Comparison of ENCODE assay signal across 8 cellular contexts in genomic region chr1:153985341-153985912, GRCh38. TPM values are rescaled to one million over a fixed set of nuclear protein-coding genes. Genes with fewer than 3 reads are reported as not detected.
DNase-seq lines count a peak whose midpoint lies in the region; ATAC-seq lines count a peak whose summit lies in the region.

No MANE protein-coding gene starts in this region.

- H3K27ac Mint-ChIP-seq in activated naive CD4-positive, alpha-beta T cell treated with anti-CD3 and anti-CD28 coated beads, Interleukin-2, amount 50 U/mL, for 72 hours, result peak overlapping the region; percentile 91 to 95

- peak; percentile 52 for DNase-seq in stimulated activated CD4-positive, alpha-beta T cell treated with anti-CD3 and anti-CD28 coated beads, Interleukin-12 subunit alpha, Interleukin-12 subunit beta, amount 100 ng/mL, for 4 hours
- DNase-seq in stimulated activated CD4-positive, alpha-beta T cell treated with anti-CD3 and anti-CD28 coated beads, Interleukin-2, amount 100 ng/mL, for 48 hours, result no peak
- DNase-seq in activated naive CD4-positive, alpha-beta T cell treated with anti-CD3 and anti-CD28 coated beads, Interleukin-2, amount 50 U/mL, for 72 hours (ENCODE audit: low spot score in 2 of 2), result no peak
- DNase-seq in right cardiac atrium, result peak in 2 of 3 donors; percentile 68 to 72
- no peak for DNase-seq in HPDE6-E6E7 (ENCODE audit: extremely low spot score)
- no peak for DNase-seq in midbrain (lab: John Stamatoyannopoulos, UW)
- DNase-seq in foreskin melanocyte, result no peak

- H3K36me3 ChIP-seq in skeletal muscle tissue (ENCODE audit: control insufficient read depth in 3 of 3, insufficient read depth in 3 of 3, low read length in 3 of 3), result peaks cover 0 to 10% (median 0%) of the 10 kb centered on the region in 3 donors

- intact Hi-C loops in right cardiac atrium (cut with DNase I), result loop anchor here (5.0 to 10.0 kb wide), 4 partner anchors 188 to 311 kb away; partner anchors contain the start of genes NPR1 (in 4 of the 4) and ILF2 (in 2 of the 4)

- H3K9me3 ChIP-seq in right cardiac atrium (ENCODE audit: control insufficient read depth, low read length) (no peaks in the 10 kb centered on the region), skeletal muscle tissue (ENCODE audit: control insufficient read depth in 3 of 3, low read length in 3 of 3) (no peaks in the 10 kb centered on the region)

- H3K4me1 ChIP-seq in right cardiac atrium (ENCODE audit: control insufficient read depth, insufficient read depth, low read length) (peaks cover 3% of the 10 kb centered on the region), skeletal muscle tissue (ENCODE audit: control insufficient read depth in 3 of 3, insufficient read depth in 3 of 3, low read length in 3 of 3) (peaks cover 13 to 19% (median 14%) of the 10 kb centered on the region in 3 donors)

- H3K27ac ChIP-seq in right cardiac atrium (ENCODE audit: low read length), result peak overlapping the region; percentile 65
- peak overlapping the region; percentile 83 for H3K27ac ChIP-seq in skeletal muscle tissue (ENCODE audit: low read depth, low read length)

- H3K27me3 ChIP-seq in right cardiac atrium (ENCODE audit: control insufficient read depth, insufficient read depth), result no peaks in the 10 kb centered on the region
- no peaks in the 10 kb centered on the region for H3K27me3 ChIP-seq in skeletal muscle tissue (ENCODE audit: control insufficient read depth in 3 of 3, insufficient read depth in 3 of 3, low read length in 3 of 3)

- H3K36me3 Mint-ChIP-seq in activated naive CD4-positive, alpha-beta T cell treated with anti-CD3 and anti-CD28 coated beads, Interleukin-2, amount 50 U/mL, for 72 hours, result peaks cover 4% of the 10 kb centered on the region in 2 donors

- 10% methylated on average over 7 of the region's 7 CpGs for WGBS in right cardiac atrium

- H3K4me3 ChIP-seq in right cardiac atrium (ENCODE audit: low read length), result peak overlapping the region; percentile 60
- H3K4me3 ChIP-seq in skeletal muscle tissue (ENCODE audit: low read length in 3 of 3), result peak overlapping the region; percentile 75 to 87 (median 78)

- peak overlapping the region; percentile 72 to 91 (median 77) for H3K9ac ChIP-seq in skeletal muscle tissue (ENCODE audit: low read depth in 1 of 3, low read length in 3 of 3)

- H3K9me3 Mint-ChIP-seq in activated naive CD4-positive, alpha-beta T cell treated with anti-CD3 and anti-CD28 coated beads, Interleukin-2, amount 50 U/mL, for 72 hours, result peaks cover 0 to 3% of the 10 kb centered on the region in 2 donors

- peak; percentile 42 to 62 for ATAC-seq in activated naive CD4-positive, alpha-beta T cell treated with anti-CD3 and anti-CD28 coated beads, Interleukin-2, amount 50 U/mL, for 72 hours
- ATAC-seq in right cardiac atrium, result peak; percentile 17 to 31

RNA-seq across cellular contexts. Expression of gene RAB13, which starts 0.7 kb away (rescaled TPM):
- total RNA-seq in activated naive CD4-positive, alpha-beta T cell treated with anti-CD3 and anti-CD28 coated beads, Interleukin-2, amount 50 U/mL, for 72 hours, result 10 to 100 TPM; 13.4 to 22.1 TPM
- total RNA-seq in right cardiac atrium (10 to 100 TPM; 62.2 to 78.2 (median 69.5) TPM), skeletal muscle tissue (18.3 TPM)
- 103 TPM for polyA plus RNA-seq in right cardiac atrium

RNA-seq across cellular contexts. Expression of gene RPS27, which starts 5.1 kb away (rescaled TPM):
- 1,000 to 10,000 TPM; 1,375 to 1,502 TPM for total RNA-seq in activated naive CD4-positive, alpha-beta T cell treated with anti-CD3 and anti-CD28 coated beads, Interleukin-2, amount 50 U/mL, for 72 hours
- 1,000 to 10,000 TPM; 1,034 to 1,449 (median 1,261) TPM for total RNA-seq in right cardiac atrium
- 5,589 TPM for polyA plus RNA-seq in right cardiac atrium
- 4,210 TPM for total RNA-seq in skeletal muscle tissue

RNA-seq across cellular contexts. Expression of gene JTB, which starts 8.0 kb away (rescaled TPM):
- total RNA-seq in activated naive CD4-positive, alpha-beta T cell treated with anti-CD3 and anti-CD28 coated beads, Interleukin-2, amount 50 U/mL, for 72 hours, result 100 to 1,000 TPM in 1 of 2 donors, 10 to 100 TPM in 1; 51.0 to 130 TPM
- 100 to 1,000 TPM in 2 of 4 donors, 10 to 100 TPM in 2; 92.1 to 108 (median 102) TPM for total RNA-seq in right cardiac atrium
- 143 TPM for polyA plus RNA-seq in right cardiac atrium
- 87.2 TPM for total RNA-seq in skeletal muscle tissue

RNA-seq across cellular contexts. Expression of gene CREB3L4, which starts 17.7 kb away (rescaled TPM):
- 10 to 100 TPM in 1 of 2 donors, 1 to 10 TPM in 1; 8.9 to 12.0 TPM for total RNA-seq in activated naive CD4-positive, alpha-beta T cell treated with anti-CD3 and anti-CD28 coated beads, Interleukin-2, amount 50 U/mL, for 72 hours
- total RNA-seq in right cardiac atrium (1 to 10 TPM; 4.3 to 6.0 (median 4.8) TPM), skeletal muscle tissue (8.9 TPM)
- 6.0 TPM for polyA plus RNA-seq in right cardiac atrium

RNA-seq across cellular contexts. Expression of gene SLC39A1, which starts 22.1 kb away (rescaled TPM):
- 10 to 100 TPM; 54.9 to 96.6 TPM for total RNA-seq in activated naive CD4-positive, alpha-beta T cell treated with anti-CD3 and anti-CD28 coated beads, Interleukin-2, amount 50 U/mL, for 72 hours
- total RNA-seq in right cardiac atrium (10 to 100 TPM; 61.2 to 71.4 (median 65.1) TPM), skeletal muscle tissue (40.2 TPM)
- polyA plus RNA-seq in right cardiac atrium, result 61.3 TPM

Comparison
In these comparisons a context has a peak if more than half of its experiments do, and no peak if none do; other contexts are left out.
1. DNase-seq: peak in stimulated activated CD4-positive, alpha-beta T cell treated with anti-CD3 and anti-CD28 coated beads, Interleukin-12 subunit alpha, Interleukin-12 subunit beta, amount 100 ng/mL, for 4 hours (single experiment) and right cardiac atrium (2 of 3); none in stimulated activated CD4-positive, alpha-beta T cell treated with anti-CD3 and anti-CD28 coated beads, Interleukin-2, amount 100 ng/mL, for 48 hours (0 of 2), activated naive CD4-positive, alpha-beta T cell treated with anti-CD3 and anti-CD28 coated beads, Interleukin-2, amount 50 U/mL, for 72 hours (0 of 2), HPDE6-E6E7 (single experiment), midbrain (single experiment) and foreskin melanocyte (single experiment).